ENCODE assay signal across 8 cellular contexts in the genomic region with DNA sequence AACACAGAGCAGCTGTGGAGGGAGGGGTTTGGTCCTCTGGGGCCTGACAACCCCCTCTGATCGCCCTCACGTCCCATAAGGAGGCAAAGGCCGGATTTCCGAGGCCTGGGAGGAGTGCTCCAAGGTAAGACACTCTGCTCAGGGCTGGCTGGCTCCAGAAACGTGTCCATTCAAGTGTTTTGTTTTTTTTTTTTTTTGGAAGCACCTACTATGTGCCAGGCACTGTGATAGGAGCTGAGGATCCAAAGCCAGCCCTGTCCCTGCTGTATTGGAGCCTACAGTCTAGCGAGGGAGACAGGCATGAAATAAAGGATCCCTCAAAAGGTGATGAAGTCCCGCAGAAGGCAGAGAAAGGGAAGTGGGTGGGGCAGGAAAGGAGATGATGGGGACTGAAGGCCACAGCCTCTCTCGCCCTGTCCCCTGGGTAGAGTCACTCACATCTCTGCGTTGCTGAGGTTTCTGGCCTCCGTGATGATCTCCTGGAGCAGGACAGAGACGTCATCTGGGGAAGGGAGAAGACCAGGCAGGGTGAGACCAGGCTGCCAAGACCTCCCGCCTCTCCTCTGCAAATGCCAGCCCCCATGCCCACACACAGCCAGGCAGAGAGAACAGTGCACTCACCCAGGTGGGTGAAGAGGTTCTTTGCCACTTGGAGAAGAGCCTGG.
A peak's percentile ranks its signal among the peaks of the same experiment; 100 is the strongest.
DNase-seq lines count a peak whose midpoint lies in the region; ATAC-seq and TF ChIP-seq lines count a peak whose summit lies in the region.

No MANE protein-coding gene starts in this region.

- no peak overlapping the region for H3K14ac ChIP-seq in mesenchymal stem cell (ENCODE audit: low read length in 2 of 2)

- H4K20me1 ChIP-seq in mammary epithelial cell (ENCODE audit: insufficient read depth, low read length): no peaks in the 10 kb centered on the region

- H3K4me3 ChIP-seq in HUES6 (ENCODE audit: low read depth, low read length) (peak overlapping the region; percentile 61), mammary epithelial cell (replicated peaks in 1 of 3; ENCODE audit: insufficient read depth in 1 of 3, low read depth in 2 of 3, low read length in 3 of 3) (no peak overlapping the region), mesenchymal stem cell (ENCODE audit: insufficient read depth in 1 of 2, low read depth in 1 of 2, low read length in 2 of 2) (peak overlapping the region in 1 of 2 experiments; percentile 39)

- no peaks in the 10 kb centered on the region for H3K79me2 ChIP-seq in mammary epithelial cell (ENCODE audit: insufficient read depth, low read length)

- dilution Hi-C loops in mammary epithelial cell (cut with HindIII; ENCODE audit: low sequenced_read_pairs): loop anchor here (5.0 kb wide), 1 partner anchor 72 kb away; no protein-coding TSS in a partner anchor

- H3K4me2 ChIP-seq in mammary epithelial cell (ENCODE audit: insufficient read depth, low read depth, low read length): no peak overlapping the region
- H3K4me2 ChIP-seq in mesenchymal stem cell (ENCODE audit: low read length, poor library complexity, severe bottlenecking): no peak overlapping the region

- TF ChIP-seq CTCF in CD4-positive, alpha-beta T cell (IDR thresholded peaks at IDR 0.05): no peak
- TF ChIP-seq CTCF in mammary epithelial cell (conservative IDR thresholded peaks at IDR 0.05 in 1 of 2, IDR thresholded peaks at IDR 0.05 in 1 of 2; ENCODE audit: extremely low read depth in 1 of 2, insufficient read depth in 1 of 2, low read depth in 1 of 2, low read length in 2 of 2): no peak

- H2BK12ac ChIP-seq in mesenchymal stem cell (ENCODE audit: low read length in 2 of 2): no peak overlapping the region

- H3K27me3 Mint-ChIP-seq in CD4-positive, alpha-beta T cell: peaks cover 42% of the 10 kb centered on the region
- H3K27me3 Mint-ChIP-seq in naive B cell: peaks cover 17 to 51% (median 31%) of the 10 kb centered on the region in 3 donors

- H3K9me3 ChIP-seq in CD4-positive, alpha-beta T cell (ENCODE audit: control insufficient read depth, low read length): no peaks in the 10 kb centered on the region
- no peaks in the 10 kb centered on the region for H3K9me3 ChIP-seq in HUES6 (ENCODE audit: control insufficient read depth, insufficient read depth, low read depth, low read length)
- H3K9me3 ChIP-seq in mammary epithelial cell (replicated peaks; ENCODE audit: insufficient read depth, low read length): no peaks in the 10 kb centered on the region
- peaks cover 4% of the 10 kb centered on the region for H3K9me3 ChIP-seq in mesenchymal stem cell (ENCODE audit: control insufficient read depth, low read length)

- no peak overlapping the region for H4K91ac ChIP-seq in mesenchymal stem cell (ENCODE audit: low read length)

- H2AFZ ChIP-seq in mammary epithelial cell (ENCODE audit: low read depth, low read length) (peak overlapping the region; percentile 68), mesenchymal stem cell (ENCODE audit: low read depth, low read length) (no peak overlapping the region)

- H3K36me3 ChIP-seq in HUES6 (ENCODE audit: control insufficient read depth, insufficient read depth, low read length) (no peaks in the 10 kb centered on the region), mammary epithelial cell (ENCODE audit: insufficient read depth, low read length) (no peaks in the 10 kb centered on the region), mesenchymal stem cell (ENCODE audit: control insufficient read depth in 1 of 2, insufficient read depth in 2 of 2, low read depth in 1 of 2, low read length in 2 of 2) (no peaks in the 10 kb centered on the region)

- DNase-seq in CD4-positive, alpha-beta T cell: no peak
- DNase-seq in mammary epithelial cell: no peak
- peak; percentile 23 for DNase-seq in naive B cell
- no peak for DNase-seq in mesenchymal stem cell
- DNase-seq in SKM-1 treated with dmso at 0.1 percent for 144 hours (lab: John Stamatoyannopoulos, UW; ENCODE audit: unreplicated experiment): no peak
- DNase-seq in AML-193 (lab: John Stamatoyannopoulos, UW): no peak

- POLR2A ChIA-PET in CD4-positive, alpha-beta T cell (lab: Charles Lee): interaction anchor here (0.5 kb wide), 1 partner anchor 137 kb away, joined by 3 read pairs; no protein-coding TSS in a partner anchor

- 73% methylated on average over 9 of the region's 12 CpGs for WGBS in mammary epithelial cell (ENCODE audit: low coverage, missing lambda C conversion rate)
- WGBS in mesenchymal stem cell: 56% methylated on average over 8 of the region's 12 CpGs

- peak overlapping the region; percentile 90 for H3K4me3 Mint-ChIP-seq in CD4-positive, alpha-beta T cell
- peak overlapping the region; percentile 70 to 93 (median 90) for H3K4me3 Mint-ChIP-seq in naive B cell

- peak; percentile 11 for ATAC-seq in CD4-positive, alpha-beta T cell (ENCODE audit: poor library complexity)
- ATAC-seq in naive B cell (ENCODE audit: low read depth in 2 of 2) (peak; percentile 7 to 13), GM18520 (IDR thresholded peaks at IDR 0.05; ENCODE audit: unreplicated experiment) (no peak)

- peaks cover 16% of the 10 kb centered on the region for H3K4me1 ChIP-seq in HUES6 (ENCODE audit: control insufficient read depth, insufficient read depth, low read length)
- peaks cover 3% of the 10 kb centered on the region for H3K4me1 ChIP-seq in mammary epithelial cell (ENCODE audit: insufficient read depth, low read length)
- peaks cover 10% of the 10 kb centered on the region for H3K4me1 ChIP-seq in mesenchymal stem cell (ENCODE audit: control insufficient read depth, insufficient read depth, low read depth, low read length)

- BruUV-seq in mammary epithelial cell (replicated peaks; lab: Mats Ljungman, UMichigan): no TSS peak

- CTCF ChIA-PET in CD4-positive, alpha-beta T cell (lab: Charles Lee): interaction anchor here (0.8 to 1.6 kb wide), 5 partner anchors 53 to 114 kb away, joined by 3 to 7 read pairs (median 4); no protein-coding TSS in a partner anchor
- CTCF ChIA-PET in mammary epithelial cell (lab: Charles Lee; ENCODE audit: low non-redundant PET): interaction anchor here (0.6 kb wide), 2 partner anchors 77 to 95 kb away, joined by 3 read pairs; no protein-coding TSS in a partner anchor

- H3K9ac ChIP-seq in HUES6 (ENCODE audit: low read length): no peak overlapping the region
- H3K9ac ChIP-seq in mammary epithelial cell (ENCODE audit: insufficient read depth, low read length): no peak overlapping the region
- H3K9ac ChIP-seq in mesenchymal stem cell (ENCODE audit: low read length): no peak overlapping the region

- H3K23ac ChIP-seq in mesenchymal stem cell (ENCODE audit: low read length in 2 of 2): no peak overlapping the region

- no peak overlapping the region for H3K27ac Mint-ChIP-seq in CD4-positive, alpha-beta T cell
- peak overlapping the region in 4 of 6 donors; percentile 83 to 98 (median 92) for H3K27ac Mint-ChIP-seq in naive B cell

- no peak overlapping the region for H2BK15ac ChIP-seq in mesenchymal stem cell (ENCODE audit: low read depth, poor library complexity, severe bottlenecking)

- in situ Hi-C loops in mammary epithelial cell (cut with MboI; ENCODE audit: low sequenced_read_pairs in 2 of 2): no loop called here

- no peak overlapping the region for H3K18ac ChIP-seq in mesenchymal stem cell (ENCODE audit: low read depth in 1 of 2, low read length in 2 of 2)

- H3K27ac ChIP-seq in CD4-positive, alpha-beta T cell (ENCODE audit: low read depth, low read length): no peak overlapping the region
- H3K27ac ChIP-seq in HUES6 (ENCODE audit: low read depth, low read length) (no peak overlapping the region), mammary epithelial cell (ENCODE audit: insufficient read depth, low read depth, low read length) (no peak overlapping the region), mesenchymal stem cell (ENCODE audit: low read length, poor library complexity, severe bottlenecking) (no peak overlapping the region)

- no peaks in the 10 kb centered on the region for H3K36me3 Mint-ChIP-seq in CD4-positive, alpha-beta T cell (ENCODE audit: low read depth)
- no peaks in the 10 kb centered on the region for H3K36me3 Mint-ChIP-seq in naive B cell

- H3K4ac ChIP-seq in mesenchymal stem cell (ENCODE audit: low read depth in 1 of 2, low read length in 2 of 2): no peak overlapping the region

- H3K4me1 Mint-ChIP-seq in CD4-positive, alpha-beta T cell (ENCODE audit: low read depth): peaks cover 26% of the 10 kb centered on the region
- H3K4me1 Mint-ChIP-seq in naive B cell: peaks cover 28 to 41% (median 34%) of the 10 kb centered on the region in 3 donors

- H3K79me1 ChIP-seq in mesenchymal stem cell (replicated peaks; ENCODE audit: low read length, poor library complexity, severe bottlenecking): no peaks in the 10 kb centered on the region

- no peak overlapping the region for H4K8ac ChIP-seq in mesenchymal stem cell (ENCODE audit: low read length)

- intact Hi-C loops in CD4-positive, alpha-beta T cell (cut with DNase I, micrococcal nuclease): loop anchor here (1.0 to 5.0 kb wide), 7 partner anchors 24 to 657 kb away; no protein-coding TSS in a partner anchor
- intact Hi-C loops in mammary epithelial cell (cut with micrococcal nuclease): loop anchor here (1.0 to 10.0 kb wide), 5 partner anchors 58 to 592 kb away; partner anchors contain the start of gene ATG16L2

- H2BK5ac ChIP-seq in mesenchymal stem cell (ENCODE audit: low read depth, low read length, poor library complexity, severe bottlenecking): no peak overlapping the region

- H2BK120ac ChIP-seq in mesenchymal stem cell (ENCODE audit: low read depth, low read length): no peak overlapping the region

- no peak overlapping the region for H2AK5ac ChIP-seq in mesenchymal stem cell (ENCODE audit: low read length, severe bottlenecking)

- no peaks in the 10 kb centered on the region for H3K9me3 Mint-ChIP-seq in CD4-positive, alpha-beta T cell
- no peaks in the 10 kb centered on the region for H3K9me3 Mint-ChIP-seq in naive B cell

- H3K27me3 ChIP-seq in CD4-positive, alpha-beta T cell (ENCODE audit: control insufficient read depth, insufficient read depth, low read length): peaks cover 15% of the 10 kb centered on the region
- H3K27me3 ChIP-seq in HUES6 (ENCODE audit: control insufficient read depth, insufficient read depth, low read length) (peaks cover 97% of the 10 kb centered on the region), mammary epithelial cell (ENCODE audit: insufficient read depth, low read length) (peaks cover 3% of the 10 kb centered on the region), mesenchymal stem cell (ENCODE audit: control insufficient read depth in 1 of 2, insufficient read depth in 1 of 2, low read length in 2 of 2) (peaks cover 97 to 100% of the 10 kb centered on the region in 2 experiments)
